17 cellular contexts compared by ENCODE assay signal in genomic region chr3:144296808-144297207, GRCh38.
"Had no signal": no experiment of that assay in that cellular context is flagged by ENCODE, and none has a peak within 500 bp of the region (broad histone marks: within the 10 kb centered on the region; RNA-seq: fewer than 3 reads in every experiment).

No MANE protein-coding gene starts in this region.

- H3K27me3 ChIP-seq: adrenal gland, dorsolateral prefrontal cortex, gastroesophageal sphincter, pancreas, sigmoid colon, spleen, suprapubic skin had no signal

- H3K27ac ChIP-seq: adrenal gland, dorsolateral prefrontal cortex, gastroesophageal sphincter, lower lobe of right lung, sigmoid colon, spleen, suprapubic skin had no signal

- H3K4me1 ChIP-seq: adrenal gland, gastroesophageal sphincter, lower lobe of right lung, sigmoid colon, spleen, suprapubic skin had no signal

- H3K4me3 ChIP-seq: adrenal gland, dorsolateral prefrontal cortex, gastroesophageal sphincter, lower lobe of right lung, pancreas, sigmoid colon, spleen, suprapubic skin had no signal

- ATAC-seq: activated CD8-positive, alpha-beta T cell treated with anti-CD3 and anti-CD28 coated beads, Interleukin-2, amount 10 ng/mL, durations not matched to agents 7 days and 5 days; gastroesophageal sphincter; left colon; lower lobe of right lung; pancreas had no signal

- H3K9me3 ChIP-seq: gastroesophageal sphincter, pancreas, suprapubic skin had no signal

- DNase-seq: activated CD4-positive, alpha-beta T cell treated with anti-CD3 and anti-CD28 coated beads, Interleukin-2, amount 10 ng/mL, durations not matched to agents 24 days and 14 days; activated CD4-positive, CD25-positive, alpha-beta regulatory T cell; activated CD8-positive, alpha-beta memory T cell treated with anti-CD3 and anti-CD28 coated beads, Interleukin-2, amount 50 U/mL, for 4 hours; activated CD8-positive, alpha-beta T cell treated with anti-CD3 and anti-CD28 coated beads, Interleukin-2, amount 10 ng/mL, durations not matched to agents 7 days and 5 days; activated effector memory CD4-positive, alpha-beta T cell treated with anti-CD3 and anti-CD28 coated beads, Interleukin-2, amount 50 U/mL, for 16 hours; activated T-cell treated with anti-CD3 and anti-CD28 coated beads, Interleukin-2, amount 50 U/mL, for 48 hours; adrenal gland; dorsolateral prefrontal cortex; left colon; lower lobe of right lung; midbrain; pancreas; sigmoid colon; spleen; trophoblast cell had no signal

- H3K36me3 ChIP-seq: adrenal gland, gastroesophageal sphincter, lower lobe of right lung, pancreas, sigmoid colon, spleen, suprapubic skin had no signal
